20 cellular contexts compared by ENCODE assay signal in genomic region chr17:66687570-66688284, GRCh38.
"Had no signal": no experiment of that assay in that cellular context is flagged by ENCODE, and none has a peak within 500 bp of the region (broad histone marks: within the 10 kb centered on the region; RNA-seq: fewer than 3 reads in every experiment).

No MANE protein-coding gene starts in this region.

- H3K27me3 Mint-ChIP-seq: activated CD4-positive, alpha-beta memory T cell treated with anti-CD3 and anti-CD28 coated beads, Interleukin-2, amount 10 ng/mL, durations not matched to agents 7 days and 5 days; activated CD4-positive, alpha-beta T cell treated with anti-CD3 and anti-CD28 coated beads for 36 hours; progenitor cell of endocrine pancreas; stimulated activated naive CD8-positive, alpha-beta T cell treated with anti-CD3 and anti-CD28 coated beads, Interleukin-15, amount 100 ng/mL, for 72 hours had no signal

- H3K9me3 Mint-ChIP-seq: activated CD4-positive, alpha-beta memory T cell treated with anti-CD3 and anti-CD28 coated beads, Interleukin-2, amount 10 ng/mL, durations not matched to agents 7 days and 5 days; mesothelial cell of epicardium; nephron progenitor cell; stimulated activated naive CD8-positive, alpha-beta T cell treated with anti-CD3 and anti-CD28 coated beads, Interleukin-15, amount 100 ng/mL, for 72 hours; T-helper 2 cell treated with Interferon-gamma antibody and Interleukin-4, amounts not matched to agents 5 μg/mL and 100 μg/mL, for 36 hours; WTC11 had no signal

- H3K4me3 Mint-ChIP-seq: activated CD4-positive, alpha-beta memory T cell treated with anti-CD3 and anti-CD28 coated beads, Interleukin-2, amount 10 ng/mL, durations not matched to agents 7 days and 5 days; activated CD4-positive, alpha-beta T cell treated with anti-CD3 and anti-CD28 coated beads for 36 hours; mesothelial cell of epicardium; nephron progenitor cell; stimulated activated naive CD8-positive, alpha-beta T cell treated with anti-CD3 and anti-CD28 coated beads, Interleukin-15, amount 100 ng/mL, for 72 hours; T-helper 2 cell treated with Interferon-gamma antibody and Interleukin-4, amounts not matched to agents 5 μg/mL and 100 μg/mL, for 36 hours; WTC11 had no signal

- H3K27ac Mint-ChIP-seq: activated CD4-positive, alpha-beta memory T cell treated with anti-CD3 and anti-CD28 coated beads, Interleukin-2, amount 10 ng/mL, durations not matched to agents 7 days and 5 days; activated CD4-positive, alpha-beta T cell treated with anti-CD3 and anti-CD28 coated beads for 36 hours; mesothelial cell of epicardium; nephron progenitor cell; progenitor cell of endocrine pancreas; T-helper 2 cell treated with Interferon-gamma antibody and Interleukin-4, amounts not matched to agents 5 μg/mL and 100 μg/mL, for 36 hours; WTC11 had no signal

- H3K4me3 ChIP-seq: lung, SK-N-MC, upper lobe of right lung had no signal

- H3K27me3 ChIP-seq: brain microvascular endothelial cell, upper lobe of right lung had no signal

- DNase-seq: activated CD4-positive, alpha-beta T cell treated with anti-CD3 and anti-CD28 coated beads for 36 hours; activated gamma-delta T cell treated with Interleukin-2 at 50 U/mL for 16 hours; activated T-cell treated with anti-CD3 and anti-CD28 coated beads, Interleukin-2, amount 50 U/mL, for 48 hours; aorta; brain microvascular endothelial cell; central memory CD4-positive, alpha-beta T cell; hypothalamus; nephron progenitor cell; occipital lobe; right cardiac atrium; stimulated activated naive CD8-positive, alpha-beta T cell treated with anti-CD3 and anti-CD28 coated beads, Interleukin-15, amount 100 ng/mL, for 72 hours; upper lobe of right lung had no signal

- H3K36me3 Mint-ChIP-seq: WTC11 had no signal

- H3K4me1 Mint-ChIP-seq: activated CD4-positive, alpha-beta T cell treated with anti-CD3 and anti-CD28 coated beads for 36 hours had no signal

- ATAC-seq: activated CD4-positive, alpha-beta T cell treated with anti-CD3 and anti-CD28 coated beads for 36 hours; left lobe of liver; right cardiac atrium; stimulated activated naive CD8-positive, alpha-beta T cell treated with anti-CD3 and anti-CD28 coated beads, Interleukin-15, amount 100 ng/mL, for 72 hours; upper lobe of right lung; WTC11 had no signal

- H3K27ac ChIP-seq: brain microvascular endothelial cell, SK-N-MC, upper lobe of right lung had no signal

- H3K9me3 ChIP-seq: upper lobe of right lung had no signal
